In the genomic region with DNA sequence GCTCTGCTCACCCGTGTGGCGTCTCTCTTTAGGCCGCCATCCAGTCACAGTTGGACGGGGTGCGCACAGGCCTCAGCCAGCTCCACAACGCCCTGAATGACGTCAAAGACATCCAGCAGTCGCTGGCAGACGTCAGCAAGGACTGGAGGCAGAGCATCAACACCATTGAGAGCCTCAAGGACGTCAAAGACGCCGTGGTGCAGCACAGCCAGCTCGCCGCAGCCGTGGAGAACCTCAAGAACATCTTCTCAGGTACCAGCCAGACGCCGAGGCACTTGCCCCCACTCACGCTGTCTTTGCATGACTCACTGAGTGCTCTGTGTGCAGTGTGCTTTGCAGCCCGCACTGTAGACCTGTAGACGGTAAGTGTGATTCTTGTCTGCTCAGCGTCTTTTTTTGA, we compare ENCODE assay signal across 15 cellular contexts. TPM values are rescaled to one million over a fixed set of nuclear protein-coding genes. Genes with fewer than 3 reads are reported as not detected.
A peak's percentile ranks its signal among the peaks of the same experiment; 100 is the strongest.
DNase-seq lines count a peak whose midpoint lies in the region; ATAC-seq and TF ChIP-seq lines count a peak whose summit lies in the region.
"Had no signal": no experiment of that assay in that cellular context is flagged by ENCODE, and none has a peak within 500 bp of the region (broad histone marks: within the 10 kb centered on the region; RNA-seq: fewer than 3 reads in every experiment).

No MANE protein-coding gene starts in this region.

- H3K18ac ChIP-seq in neuronal stem cell (ENCODE audit: low read length) = no peak overlapping the region

- H3K9me3 ChIP-seq in right atrium auricular region = peaks cover 0 to 16% of the 10 kb centered on the region in 2 donors
- H3K9me3 ChIP-seq in neuronal stem cell (replicated peaks in 1 of 2; ENCODE audit: control insufficient read depth in 2 of 2, insufficient read depth in 1 of 2, low read depth in 1 of 2, low read length in 2 of 2) = peaks cover 2 to 27% of the 10 kb centered on the region in 2 donors
- peaks cover 10 to 15% of the 10 kb centered on the region in 2 donors for H3K9me3 ChIP-seq in breast epithelium

- H3K9me3 Mint-ChIP-seq in dendritic cell treated with granulocyte-macrophage colony-stimulating factor and Interleukin-4, amounts not matched to agents 40 ng/mL and 50 ng/mL, for 4 days = peaks cover 15% of the 10 kb centered on the region

- H4K8ac ChIP-seq in neuronal stem cell (ENCODE audit: low read depth, low read length) = no peak overlapping the region

- no peak overlapping the region for H2BK15ac ChIP-seq in neuronal stem cell (ENCODE audit: low read length)

- peaks cover 60% of the 10 kb centered on the region for H3K4me1 Mint-ChIP-seq in dendritic cell treated with granulocyte-macrophage colony-stimulating factor and Interleukin-4, amounts not matched to agents 40 ng/mL and 50 ng/mL, for 4 days (ENCODE audit: low read depth)

- no peaks in the 10 kb centered on the region for H3K27me3 Mint-ChIP-seq in dendritic cell treated with granulocyte-macrophage colony-stimulating factor and Interleukin-4, amounts not matched to agents 40 ng/mL and 50 ng/mL, for 4 days
- H3K27me3 Mint-ChIP-seq: activated CD4-positive, alpha-beta T cell treated with anti-CD3 and anti-CD28 coated beads, Interleukin-2, amount 10 ng/mL, durations not matched to agents 24 days and 14 days; effector memory CD8-positive, alpha-beta T cell had no signal

- H2BK12ac ChIP-seq in neuronal stem cell (ENCODE audit: low read length) = no peak overlapping the region

- no peak overlapping the region for H3K14ac ChIP-seq in neuronal stem cell (ENCODE audit: low read length)

- H3K4me3 Mint-ChIP-seq in dendritic cell treated with granulocyte-macrophage colony-stimulating factor and Interleukin-4, amounts not matched to agents 40 ng/mL and 50 ng/mL, for 4 days = no peak overlapping the region
- H3K4me3 Mint-ChIP-seq: activated CD4-positive, alpha-beta T cell treated with anti-CD3 and anti-CD28 coated beads, Interleukin-2, amount 10 ng/mL, durations not matched to agents 24 days and 14 days; effector memory CD8-positive, alpha-beta T cell had no signal

- no peaks in the 10 kb centered on the region for H3K27me3 ChIP-seq in right atrium auricular region
- no peaks in the 10 kb centered on the region for H3K27me3 ChIP-seq in neuronal stem cell (ENCODE audit: control insufficient read depth in 3 of 3, insufficient read depth in 3 of 3, low read depth in 1 of 3, low read length in 3 of 3)
- no peaks in the 10 kb centered on the region for H3K27me3 ChIP-seq in breast epithelium
- H3K27me3 ChIP-seq: ascending aorta had no signal

- H2AFZ ChIP-seq in neuronal stem cell (ENCODE audit: low read length) = no peak overlapping the region

- no peak overlapping the region for H3K4ac ChIP-seq in neuronal stem cell (ENCODE audit: low read length)

- no peak overlapping the region for H3K4me2 ChIP-seq in neuronal stem cell (ENCODE audit: insufficient read depth, low read length, poor library complexity, severe bottlenecking)

- H3K27ac ChIP-seq in right atrium auricular region (no peak overlapping the region), neuronal stem cell (replicated peaks; ENCODE audit: low read length) (no peak overlapping the region), breast epithelium (no peak overlapping the region)
- H3K27ac ChIP-seq: ascending aorta had no signal

- peak overlapping the region; percentile 23 for H3K23ac ChIP-seq in neuronal stem cell (ENCODE audit: low read depth, low read length, poor library complexity)

- TF ChIP-seq CTCF in right atrium auricular region (IDR thresholded peaks at IDR 0.05) (no peak), breast epithelium (IDR thresholded peaks at IDR 0.05) (no peak)

- peaks cover 11% of the 10 kb centered on the region for H3K79me1 ChIP-seq in neuronal stem cell (ENCODE audit: low read depth, low read length)

- intact Hi-C loops in Right ventricle myocardium inferior (cut with DNase I) (loop anchor here (5.0 kb wide), 1 partner anchor 455 kb away; no protein-coding TSS in a partner anchor), breast epithelium (cut with DNase I; ENCODE audit: low total_unique reads) (no loop called here)
- intact Hi-C loops in dendritic cell treated with granulocyte-macrophage colony-stimulating factor and Interleukin-4, amounts not matched to agents 40 ng/mL and 50 ng/mL, for 4 days (cut with micrococcal nuclease) = loop anchor here (5.0 kb wide), 1 partner anchor 165 kb away; the partner anchor contains the start of gene CEP72

- WGBS in neuronal stem cell (ENCODE audit: extremely low coverage in 2 of 2, insufficient read length in 2 of 2, insufficient replicate concordance in 1 of 2), 2 donors = no CpG with 5 or more reads among the region's 21 CpGs

- no peak overlapping the region for H2BK120ac ChIP-seq in neuronal stem cell (ENCODE audit: low read depth, low read length)

- H3K4me3 ChIP-seq in right atrium auricular region (no peak overlapping the region), neuronal stem cell (ENCODE audit: low read length in 2 of 2) (no peak overlapping the region), breast epithelium (no peak overlapping the region)
- H3K4me3 ChIP-seq: ascending aorta had no signal

- TF ChIP-seq POLR2A in breast epithelium (IDR thresholded peaks at IDR 0.05) = no peak

- H2BK5ac ChIP-seq in neuronal stem cell (ENCODE audit: low read length) = no peak overlapping the region

- H3K27ac Mint-ChIP-seq in dendritic cell treated with granulocyte-macrophage colony-stimulating factor and Interleukin-4, amounts not matched to agents 40 ng/mL and 50 ng/mL, for 4 days = peak overlapping the region; percentile 61
- H3K27ac Mint-ChIP-seq: activated T-helper 2 cell treated with anti-CD3 and anti-CD28 coated beads, Interferon-gamma antibody, Interleukin-2, Interleukin-4, amounts not matched to agents 10 μg/mL and 5 μg/mL and 100 μg/mL, durations not matched to agents 14 hours and 24 hours and 36 hours had no signal

- H4K91ac ChIP-seq in neuronal stem cell (ENCODE audit: low read depth, low read length, poor library complexity) = no peak overlapping the region

- H3K4me1 ChIP-seq in right atrium auricular region (peaks cover 0 to 11% of the 10 kb centered on the region in 2 donors), neuronal stem cell (ENCODE audit: control insufficient read depth in 2 of 2, insufficient read depth in 1 of 2, low read depth in 1 of 2, low read length in 2 of 2) (peaks cover 5 to 8% of the 10 kb centered on the region in 2 donors), breast epithelium (peaks cover 0 to 6% of the 10 kb centered on the region in 2 donors)

- ATAC-seq in Right ventricle myocardium inferior = no peak
- ATAC-seq: effector memory CD8-positive, alpha-beta T cell had no signal

- H3K9ac ChIP-seq in neuronal stem cell (ENCODE audit: low read depth, low read length, poor library complexity) = no peak overlapping the region

- H3K36me3 ChIP-seq in right atrium auricular region (peaks cover 53% of the 10 kb centered on the region), neuronal stem cell (replicated peaks in 1 of 2; ENCODE audit: control insufficient read depth in 2 of 2, insufficient read depth in 2 of 2, low read length in 2 of 2) (peaks cover 21 to 67% of the 10 kb centered on the region in 2 donors), breast epithelium (peaks cover 4% of the 10 kb centered on the region)

- H2AK5ac ChIP-seq in neuronal stem cell (ENCODE audit: low read depth, low read length) = no peak overlapping the region

- DNase-seq in Right ventricle myocardium inferior (ENCODE audit: missing footprints) = peak; percentile 64
- DNase-seq in right atrium auricular region (ENCODE audit: low spot score) = no peak
- DNase-seq in neuronal stem cell (ENCODE audit: low spot score) = no peak
- DNase-seq in NCI-H128 (lab: John Stamatoyannopoulos, UW; ENCODE audit: unreplicated experiment) = no peak
- no peak for DNase-seq in DMS153 treated with DMSO at 0.1 percent for 48 hours (lab: John Stamatoyannopoulos, UW; ENCODE audit: unreplicated experiment)
- no peak for DNase-seq in NCI-H2107 treated with DMSO at 0.1 percent for 48 hours (lab: John Stamatoyannopoulos, UW; ENCODE audit: unreplicated experiment)
- no peak for DNase-seq in breast epithelium (ENCODE audit: low spot score in 2 of 2)
- DNase-seq: activated CD4-positive, alpha-beta T cell treated with anti-CD3 and anti-CD28 coated beads, Interleukin-2, amount 10 ng/mL, durations not matched to agents 24 days and 14 days; effector memory CD8-positive, alpha-beta T cell; GDM1; NCI-H524 treated with DMSO at 0.1 percent for 48 hours; occipital lobe had no signal

- peaks cover 96% of the 10 kb centered on the region for H3K36me3 Mint-ChIP-seq in dendritic cell treated with granulocyte-macrophage colony-stimulating factor and Interleukin-4, amounts not matched to agents 40 ng/mL and 50 ng/mL, for 4 days (ENCODE audit: low read depth)

RNA-seq across cellular contexts. Expression of gene EXOC3, which starts 4.5 kb away (rescaled TPM):
- total RNA-seq in Right ventricle myocardium inferior = 47.3 TPM
- 10 to 100 TPM; 34.7 to 40.7 TPM for total RNA-seq in right atrium auricular region
- 18.9 TPM for polyA plus RNA-seq in neuronal stem cell (2013, experiment 1 of 2)
- 18.7 TPM for polyA plus RNA-seq in neuronal stem cell (2013, experiment 2 of 2)
- 10 to 100 TPM; 49.8 to 63.7 (median 53.3) TPM for total RNA-seq in breast epithelium
